In the genomic region with DNA sequence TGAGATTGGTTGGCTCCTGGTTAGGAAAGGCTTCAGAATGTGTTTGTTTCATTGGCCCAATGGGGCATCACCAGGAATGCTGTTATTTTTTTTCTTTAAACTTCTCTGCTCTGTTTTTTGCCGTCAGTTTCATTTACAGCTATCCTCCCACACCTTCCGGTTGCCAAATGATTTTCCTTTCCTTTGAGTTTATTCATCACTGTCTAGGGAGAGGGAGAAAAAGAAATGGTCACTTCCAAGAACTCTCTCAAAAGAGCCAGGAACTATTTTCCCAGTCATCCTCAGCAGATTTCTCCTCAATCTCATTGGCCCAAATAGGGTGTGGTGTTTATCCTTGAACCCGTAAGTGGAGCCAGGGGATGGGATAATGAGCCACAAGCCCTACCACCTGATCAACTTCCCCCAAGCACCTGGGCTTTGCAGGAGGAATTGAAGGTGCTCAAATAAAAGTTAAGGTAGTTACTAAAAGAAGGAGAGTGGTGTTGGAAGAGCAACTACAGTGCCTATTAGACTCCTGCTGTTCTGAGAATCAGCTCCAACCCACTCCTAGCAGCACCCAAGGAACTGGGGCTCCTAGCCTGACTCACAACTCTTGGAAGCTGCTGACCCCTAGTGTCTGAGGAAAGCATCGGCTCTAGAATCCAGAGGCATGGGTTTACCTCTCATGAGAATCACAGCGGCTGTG, we compare ENCODE assay signal across 7 cellular contexts. TPM values are rescaled to one million over a fixed set of nuclear protein-coding genes. Genes with fewer than 3 reads are reported as not detected.
DNase-seq lines count a peak whose midpoint lies in the region; ATAC-seq lines count a peak whose summit lies in the region.

No MANE protein-coding gene starts in this region.

- no peaks in the 10 kb centered on the region for H3K4me1 Mint-ChIP-seq in activated naive CD8-positive, alpha-beta T cell treated with anti-CD3 and anti-CD28 coated beads, Interleukin-2, amount 50 U/mL, for 24 hours

- H3K27ac Mint-ChIP-seq in activated naive CD8-positive, alpha-beta T cell treated with anti-CD3 and anti-CD28 coated beads, Interleukin-2, amount 50 U/mL, for 24 hours = no peak overlapping the region

- H3K36me3 Mint-ChIP-seq in activated naive CD8-positive, alpha-beta T cell treated with anti-CD3 and anti-CD28 coated beads, Interleukin-2, amount 50 U/mL, for 24 hours (ENCODE audit: low read depth) = no peaks in the 10 kb centered on the region

- peaks cover 12% of the 10 kb centered on the region for H3K27me3 Mint-ChIP-seq in activated naive CD8-positive, alpha-beta T cell treated with anti-CD3 and anti-CD28 coated beads, Interleukin-2, amount 50 U/mL, for 24 hours

- H3K4me3 Mint-ChIP-seq in activated naive CD8-positive, alpha-beta T cell treated with anti-CD3 and anti-CD28 coated beads, Interleukin-2, amount 50 U/mL, for 24 hours = no peak overlapping the region

- DNase-seq in ELR (ENCODE audit: low read depth) = peak; percentile 93
- peak; percentile 79 for DNase-seq in NCI-H460 (ENCODE audit: extremely low read depth, low read depth)
- DNase-seq in activated naive CD8-positive, alpha-beta T cell treated with anti-CD3 and anti-CD28 coated beads, Interleukin-2, amount 50 U/mL, for 24 hours = peak; percentile 32
- peak; percentile 67 for DNase-seq in left cardiac atrium
- peak; percentile 87 for DNase-seq in renal cortical epithelial cell (ENCODE audit: low read depth)

- ATAC-seq in GM19468 (IDR thresholded peaks at IDR 0.05; ENCODE audit: extremely low read depth, unreplicated experiment) (peak; percentile 92), HG03457 (IDR thresholded peaks at IDR 0.05; ENCODE audit: unreplicated experiment) (peak; percentile 98), left cardiac atrium (peak; percentile 91 to 96)
- ATAC-seq in activated naive CD8-positive, alpha-beta T cell treated with anti-CD3 and anti-CD28 coated beads, Interleukin-2, amount 50 U/mL, for 24 hours = peak; percentile 75

- intact Hi-C loops in left cardiac atrium (cut with DNase I) = loop anchor here (1.0 to 10.0 kb wide), 5 partner anchors 38 to 540 kb away; no protein-coding TSS in a partner anchor

- no peaks in the 10 kb centered on the region for H3K9me3 Mint-ChIP-seq in activated naive CD8-positive, alpha-beta T cell treated with anti-CD3 and anti-CD28 coated beads, Interleukin-2, amount 50 U/mL, for 24 hours

RNA-seq across cellular contexts. Expression of a gene that starts 34.8 kb away (rescaled TPM):
- total RNA-seq in NCI-H460 (2014; rRNA removed; shearing (Covaris generic)) = 0.35 and 1.9 TPM in 2 replicates
- polyA plus RNA-seq in NCI-H460 (2014; cell fraction: nucleus; rRNA removed) = 0.91 and 3.4 TPM in 2 replicates
- 10 to 100 TPM; 31.0 to 46.9 TPM for total RNA-seq in left cardiac atrium
- 4.0 and 13.5 TPM in 2 replicates for total RNA-seq in renal cortical epithelial cell

Comparison
In these comparisons a context has a peak if more than half of its experiments do, and no peak if none do; other contexts are left out.
1. Peak in every context shown above with its lines: DNase-seq and ATAC-seq.
2. DNase-seq: peak in every context shown above with its lines; median percentile 93 in ELR; 87 in renal cortical epithelial cell; 79 in NCI-H460; 67 in left cardiac atrium; 32 in activated naive CD8-positive, alpha-beta T cell treated with anti-CD3 and anti-CD28 coated beads, Interleukin-2, amount 50 U/mL, for 24 hours.